In genomic region chr3:18302517-18302916, GRCh38 we compare ENCODE assay signal across 18 cellular contexts.
DNase-seq lines count a peak whose midpoint lies in the region; ATAC-seq and TF ChIP-seq lines count a peak whose summit lies in the region.
"Had no signal": no experiment of that assay in that cellular context is flagged by ENCODE, and none has a peak within 500 bp of the region (broad histone marks: within the 10 kb centered on the region; RNA-seq: fewer than 3 reads in every experiment).

No MANE protein-coding gene starts in this region.

- no peak overlapping the region for H3K4me3 ChIP-seq in cardiac fibroblast (replicated peaks in 1 of 2; ENCODE audit: low read depth in 2 of 2, low read length in 2 of 2)
- H3K4me3 ChIP-seq: gastroesophageal sphincter, lung, spleen had no signal

- TF ChIP-seq EP300 in Ishikawa (IDR thresholded peaks at IDR 0.05; ENCODE audit: borderline replicate concordance) = no peak

- TF ChIP-seq CTCF in cardiac fibroblast (IDR thresholded peaks at IDR 0.05; ENCODE audit: low read depth, low read length) = no peak

- no peak for ATAC-seq in GM21367 (IDR thresholded peaks at IDR 0.05; ENCODE audit: unreplicated experiment)
- ATAC-seq: gastroesophageal sphincter; natural killer cell treated with Interleukin-12 subunit alpha and Interleukin-12 subunit beta and Interleukin-15 and Interleukin-18, amount 100 ng/mL, for 72 hours; stimulated activated naive B cell treated with anti-CD40 and anti-IgM and Interleukin-4, amounts not matched to agents 10 μg/mL and 1 μg/mL and 100 μg/mL, for 72 hours had no signal

- no peak for TF ChIP-seq RAD21 in Ishikawa (IDR thresholded peaks at IDR 0.05; ENCODE audit: low read depth)

- DNase-seq in ELR (ENCODE audit: low read depth) = peak; percentile 24
- DNase-seq in cardiac fibroblast (ENCODE audit: low read depth in 2 of 2) = peak; percentile 14 to 58
- peak; percentile 31 for DNase-seq in kidney tubule cell (ENCODE audit: low spot score)
- no peak for DNase-seq in activated CD8-positive, alpha-beta memory T cell treated with anti-CD3 and anti-CD28 coated beads for 24 hours
- no peak for DNase-seq in stimulated activated CD4-positive, alpha-beta T cell treated with anti-CD3 and anti-CD28 coated beads, Interleukin-12 subunit alpha, Interleukin-12 subunit beta, amount 100 ng/mL, for 4 hours
- DNase-seq: caudate nucleus; DND-41; effector CD4-positive, alpha-beta T cell; NCI-H2107; posterior cingulate gyrus; RPMI8226; spleen; stimulated activated naive B cell treated with anti-CD40 and anti-IgM and Interleukin-4, amounts not matched to agents 10 μg/mL and 1 μg/mL and 100 μg/mL, for 72 hours had no signal

TF ChIP-seq in Ishikawa, 13 proteins besides CTCF, POLR2A, EP300 and RAD21:
- TF ChIP-seq YY1 (IDR thresholded peaks at IDR 0.05; ENCODE audit: low read depth) = no peak
- TF ChIP-seq CEBPB (IDR thresholded peaks at IDR 0.05) = 0 out of 2 replicates have a peak, but pooled peaks have one; percentile 30

Comparison
In these comparisons a context has a peak if more than half of its experiments do, and no peak if none do; other contexts are left out.
1. DNase-seq: peak in ELR (single experiment), cardiac fibroblast (2 of 2) and kidney tubule cell (single experiment); none in activated CD8-positive, alpha-beta memory T cell treated with anti-CD3 and anti-CD28 coated beads for 24 hours (single experiment) and stimulated activated CD4-positive, alpha-beta T cell treated with anti-CD3 and anti-CD28 coated beads, Interleukin-12 subunit alpha, Interleukin-12 subunit beta, amount 100 ng/mL, for 4 hours (single experiment).